ENCODE assay signal across 9 cellular contexts in genomic region chr7:30286749-30287148, GRCh38. TPM values are rescaled to one million over a fixed set of nuclear protein-coding genes. Genes with fewer than 3 reads are reported as not detected.
A peak's percentile ranks its signal among the peaks of the same experiment; 100 is the strongest.
DNase-seq lines count a peak whose midpoint lies in the region; FAIRE-seq and TF ChIP-seq lines count a peak whose summit lies in the region.
"Had no signal": no experiment of that assay in that cellular context is flagged by ENCODE, and none has a peak within 500 bp of the region (broad histone marks: within the 10 kb centered on the region; RNA-seq: fewer than 3 reads in every experiment).

No MANE protein-coding gene starts in this region.

- H3K36me3 ChIP-seq in keratinocyte (ENCODE audit: control insufficient read depth in 2 of 2, extremely low read depth in 1 of 2, insufficient read depth in 2 of 2, low read length in 2 of 2) (no peaks in the 10 kb centered on the region), suprapubic skin (no peaks in the 10 kb centered on the region)

- H3K27ac Mint-ChIP-seq in activated CD4-positive, alpha-beta T cell treated with anti-CD3 and anti-CD28 coated beads, Interleukin-2, amount 10 ng/mL, durations not matched to agents 24 days and 14 days, result no peak overlapping the region
- H3K27ac Mint-ChIP-seq in activated T-helper 1 cell treated with anti-CD3 and anti-CD28 coated beads, Interleukin-12 subunit alpha, Interleukin-12 subunit beta, Interleukin-2, Interleukin-4 antibody, amounts not matched to agents 30 ng/mL and 10 ng/mL and 1 ng/mL, durations not matched to agents 14 hours and 24 hours and 36 hours, result no peak overlapping the region

- H3K9me3 Mint-ChIP-seq in activated CD4-positive, alpha-beta T cell treated with anti-CD3 and anti-CD28 coated beads, Interleukin-2, amount 10 ng/mL, durations not matched to agents 24 days and 14 days, result no peaks in the 10 kb centered on the region
- peaks cover 11% of the 10 kb centered on the region for H3K9me3 Mint-ChIP-seq in activated T-helper 1 cell treated with anti-CD3 and anti-CD28 coated beads, Interleukin-12 subunit alpha, Interleukin-12 subunit beta, Interleukin-2, Interleukin-4 antibody, amounts not matched to agents 30 ng/mL and 10 ng/mL and 1 ng/mL, durations not matched to agents 14 hours and 24 hours and 36 hours

- peaks cover 17% of the 10 kb centered on the region for H3K36me3 Mint-ChIP-seq in activated CD4-positive, alpha-beta T cell treated with anti-CD3 and anti-CD28 coated beads, Interleukin-2, amount 10 ng/mL, durations not matched to agents 24 days and 14 days (ENCODE audit: low read depth)
- peaks cover 14% of the 10 kb centered on the region for H3K36me3 Mint-ChIP-seq in activated T-helper 1 cell treated with anti-CD3 and anti-CD28 coated beads, Interleukin-12 subunit alpha, Interleukin-12 subunit beta, Interleukin-2, Interleukin-4 antibody, amounts not matched to agents 30 ng/mL and 10 ng/mL and 1 ng/mL, durations not matched to agents 14 hours and 24 hours and 36 hours (ENCODE audit: low read depth)

- peak overlapping the region; percentile 94 for H3K9ac ChIP-seq in keratinocyte (ENCODE audit: control insufficient read depth, extremely low read depth, insufficient read depth, low read length)

- no peaks in the 10 kb centered on the region for H3K9me1 ChIP-seq in keratinocyte (ENCODE audit: control insufficient read depth, extremely low read depth, insufficient read depth, low read length)

- DNase-seq in activated CD4-positive, alpha-beta T cell treated with anti-CD3 and anti-CD28 coated beads, Interleukin-2, amount 10 ng/mL, durations not matched to agents 24 days and 14 days, result no peak
- no peak for DNase-seq in activated CD4-positive, alpha-beta T cell treated with anti-CD3 and anti-CD28 coated beads, Interleukin-2, amount 50 U/mL, for 1 hour
- DNase-seq in activated T-helper 1 cell treated with anti-CD3 and anti-CD28 coated beads, Interleukin-12 subunit alpha, Interleukin-12 subunit beta, Interleukin-2, Interleukin-4 antibody, amounts not matched to agents 30 ng/mL and 10 ng/mL and 1 ng/mL, durations not matched to agents 14 hours and 24 hours and 36 hours (ENCODE audit: low spot score), result no peak
- DNase-seq in keratinocyte (ENCODE audit: low read depth, low spot score) (no peak), suprapubic skin (ENCODE audit: low spot score in 2 of 2) (no peak), NCI-H345 treated with DMSO at 0.1 percent for 48 hours (lab: John Stamatoyannopoulos, UW; ENCODE audit: unreplicated experiment) (no peak), superior temporal gyrus (ENCODE audit: extremely low spot score) (no peak), NCI-H446 (lab: John Stamatoyannopoulos, UW) (no peak)
- DNase-seq: effector CD4-positive, alpha-beta T cell had no signal

- intact Hi-C loops in activated CD4-positive, alpha-beta T cell treated with anti-CD3 and anti-CD28 coated beads, Interleukin-2, amount 10 ng/mL, durations not matched to agents 24 days and 14 days (cut with micrococcal nuclease), result loop anchor here (1.0 to 2.0 kb wide), 4 partner anchors 8 to 62 kb away; no protein-coding TSS in a partner anchor
- intact Hi-C loops in activated T-helper 1 cell treated with anti-CD3 and anti-CD28 coated beads, Interleukin-12 subunit alpha, Interleukin-12 subunit beta, Interleukin-2, Interleukin-4 antibody, amounts not matched to agents 30 ng/mL and 10 ng/mL and 1 ng/mL, durations not matched to agents 14 hours and 24 hours and 36 hours (cut with micrococcal nuclease), result loop anchor here (1.0 to 2.0 kb wide), 4 partner anchors 22 to 184 kb away; no protein-coding TSS in a partner anchor

- no peak overlapping the region for H2AFZ ChIP-seq in keratinocyte (ENCODE audit: control insufficient read depth, low read length)

- peak overlapping the region; percentile 99 for H3K4me3 Mint-ChIP-seq in activated CD4-positive, alpha-beta T cell treated with anti-CD3 and anti-CD28 coated beads, Interleukin-2, amount 10 ng/mL, durations not matched to agents 24 days and 14 days
- H3K4me3 Mint-ChIP-seq in activated T-helper 1 cell treated with anti-CD3 and anti-CD28 coated beads, Interleukin-12 subunit alpha, Interleukin-12 subunit beta, Interleukin-2, Interleukin-4 antibody, amounts not matched to agents 30 ng/mL and 10 ng/mL and 1 ng/mL, durations not matched to agents 14 hours and 24 hours and 36 hours, result peak overlapping the region; percentile 98

- H3K4me3 ChIP-seq in keratinocyte (ENCODE audit: control insufficient read depth in 2 of 3, extremely low read depth in 1 of 3, insufficient read depth in 2 of 3, low read depth in 1 of 3, low read length in 3 of 3) (peak overlapping the region; percentile 72 to 85 (median 77)), suprapubic skin (peak overlapping the region; percentile 89)

- TF ChIP-seq CTCF in keratinocyte (optimal IDR thresholded peaks at IDR 0.05 in 1 of 3, IDR thresholded peaks at IDR 0.05 in 1 of 3, conservative IDR thresholded peaks at IDR 0.05 in 1 of 3; ENCODE audit: extremely low read depth in 1 of 3, insufficient read depth in 2 of 3, low read length in 3 of 3) (no peak), suprapubic skin (IDR thresholded peaks at IDR 0.05) (no peak)

- H3K4me1 Mint-ChIP-seq in activated CD4-positive, alpha-beta T cell treated with anti-CD3 and anti-CD28 coated beads, Interleukin-2, amount 10 ng/mL, durations not matched to agents 24 days and 14 days, result peaks cover 53% of the 10 kb centered on the region
- H3K4me1 Mint-ChIP-seq in activated T-helper 1 cell treated with anti-CD3 and anti-CD28 coated beads, Interleukin-12 subunit alpha, Interleukin-12 subunit beta, Interleukin-2, Interleukin-4 antibody, amounts not matched to agents 30 ng/mL and 10 ng/mL and 1 ng/mL, durations not matched to agents 14 hours and 24 hours and 36 hours (ENCODE audit: low read depth), result peaks cover 50% of the 10 kb centered on the region

- peak overlapping the region; percentile 80 for H3K4me2 ChIP-seq in keratinocyte (ENCODE audit: control insufficient read depth, extremely low read depth, insufficient read depth, low read depth, low read length)

- H3K79me2 ChIP-seq in keratinocyte (ENCODE audit: control insufficient read depth, insufficient read depth, low read length), result peaks cover 50% of the 10 kb centered on the region

- 60% methylated on average over 11 of the region's 11 CpGs for WGBS in suprapubic skin

- TF ChIP-seq POLR2A in suprapubic skin (IDR thresholded peaks at IDR 0.05), result no peak

- no peaks in the 10 kb centered on the region for H3K9me3 ChIP-seq in keratinocyte (ENCODE audit: control insufficient read depth, low read depth, low read length)
- no peaks in the 10 kb centered on the region for H3K9me3 ChIP-seq in suprapubic skin

- dilution Hi-C loops in keratinocyte (cut with MboI; ENCODE audit: extremely low pct_ligation_motif_present, low sequenced_read_pairs), result no loop called here

- H3K27ac ChIP-seq in keratinocyte (ENCODE audit: control insufficient read depth, insufficient read depth, low read length) (peak overlapping the region; percentile 90), suprapubic skin (no peak overlapping the region)

- no peak for TF ChIP-seq EP300 in suprapubic skin (IDR thresholded peaks at IDR 0.05)

- H4K20me1 ChIP-seq in keratinocyte (ENCODE audit: control insufficient read depth, extremely low read depth, insufficient read depth, low read length), result no peaks in the 10 kb centered on the region

- H3K4me1 ChIP-seq in keratinocyte (ENCODE audit: control insufficient read depth, extremely low read depth, insufficient read depth, low read length) (peaks cover 28% of the 10 kb centered on the region), suprapubic skin (peaks cover 52% of the 10 kb centered on the region)

- no peak for FAIRE-seq in keratinocyte (lab: Jason Lieb, UNC)

- H3K27me3 Mint-ChIP-seq in activated CD4-positive, alpha-beta T cell treated with anti-CD3 and anti-CD28 coated beads, Interleukin-2, amount 10 ng/mL, durations not matched to agents 24 days and 14 days, result no peaks in the 10 kb centered on the region
- no peaks in the 10 kb centered on the region for H3K27me3 Mint-ChIP-seq in activated T-helper 1 cell treated with anti-CD3 and anti-CD28 coated beads, Interleukin-12 subunit alpha, Interleukin-12 subunit beta, Interleukin-2, Interleukin-4 antibody, amounts not matched to agents 30 ng/mL and 10 ng/mL and 1 ng/mL, durations not matched to agents 14 hours and 24 hours and 36 hours (ENCODE audit: insufficient read depth)

- H3K27me3 ChIP-seq in keratinocyte (ENCODE audit: control insufficient read depth, extremely low read depth, insufficient read depth, low read length), result no peaks in the 10 kb centered on the region
- H3K27me3 ChIP-seq in suprapubic skin, result no peaks in the 10 kb centered on the region

RNA-seq across cellular contexts. Expression of gene ZNRF2, which starts 2.4 kb away (rescaled TPM):
- 8.8 and 9.2 TPM in 2 replicates for total RNA-seq in activated CD4-positive, alpha-beta T cell treated with anti-CD3 and anti-CD28 coated beads, Interleukin-2, amount 10 ng/mL, durations not matched to agents 24 days and 14 days
- 8.4 and 9.3 TPM in 2 replicates for total RNA-seq in activated T-helper 1 cell treated with anti-CD3 and anti-CD28 coated beads, Interleukin-12 subunit alpha, Interleukin-12 subunit beta, Interleukin-2, Interleukin-4 antibody, amounts not matched to agents 30 ng/mL and 10 ng/mL and 1 ng/mL, durations not matched to agents 14 hours and 24 hours and 36 hours
- 4.0 to 7.0 TPM (median 6.0 TPM) in 3 replicates for polyA plus RNA-seq in keratinocyte
- polyA plus RNA-seq in keratinocyte (2011; ENCODE audit: low read depth), result 1.9 TPM
- 3.2 and 6.6 TPM in 2 replicates for polyA plus RNA-seq in keratinocyte (2011; cell fraction: cytosol; rRNA removed)
- polyA plus RNA-seq in keratinocyte (2011; cell fraction: nucleus; rRNA removed), result 3.8 and 4.2 TPM in 2 replicates
- polyA plus RNA-seq in keratinocyte (2012; ENCODE audit: low replicate concordance), result 4.7 TPM in 2 replicates
- 0.43 to 6.5 TPM (median 3.9 TPM) in 3 replicates for polyA minus RNA-seq in keratinocyte
- polyA minus RNA-seq in keratinocyte (2011; cell fraction: cytosol; rRNA and poly(A)+ RNA removed), result 12.1 TPM
- 9.5 and 11.9 TPM in 2 replicates for polyA minus RNA-seq in keratinocyte (2011; cell fraction: nucleus; rRNA and poly(A)+ RNA removed)
- total RNA-seq in suprapubic skin, result 10 to 100 TPM; 23.8 to 39.3 (median 34.6) TPM
